In genomic region chr12:2461645-2462044, GRCh38 we compare ENCODE assay signal across 6 cellular contexts.
"Had no signal": no experiment of that assay in that cellular context is flagged by ENCODE, and none has a peak within 500 bp of the region (broad histone marks: within the 10 kb centered on the region; RNA-seq: fewer than 3 reads in every experiment).

No MANE protein-coding gene starts in this region.

- DNase-seq: H9, HCEC 1CT had no signal

- H3K4me3 ChIP-seq: GM23338 had no signal

- ATAC-seq: GM23338, HepG2 had no signal

- H3K27ac Mint-ChIP-seq: GM23338, H9, IgD-negative memory B cell had no signal

- H3K27ac ChIP-seq: HL-60 had no signal

- H3K9me3 Mint-ChIP-seq: GM23338, H9, IgD-negative memory B cell had no signal

- H3K36me3 Mint-ChIP-seq: IgD-negative memory B cell had no signal

- H3K4me3 Mint-ChIP-seq: GM23338, H9, IgD-negative memory B cell had no signal
